In the genomic region with DNA sequence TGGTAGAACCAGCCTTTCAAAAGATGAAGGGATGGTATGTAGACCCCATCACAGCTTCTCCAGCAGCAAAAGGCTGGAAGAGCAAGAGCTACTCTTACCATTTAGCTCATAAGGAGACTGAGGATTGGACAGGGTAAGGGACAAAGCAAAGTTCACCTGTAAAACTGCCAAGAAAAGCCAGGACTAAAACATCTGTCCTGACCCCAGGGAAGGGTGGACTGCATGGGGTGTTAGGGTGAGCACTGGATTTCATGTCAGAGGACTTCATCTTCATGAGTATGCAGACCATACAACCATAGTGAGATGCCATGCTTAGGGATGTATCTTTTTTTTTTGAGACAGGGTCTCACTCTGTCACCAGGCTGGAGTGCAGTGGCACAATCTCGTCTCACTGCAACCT, we compare ENCODE assay signal across 32 cellular contexts. TPM values are rescaled to one million over a fixed set of nuclear protein-coding genes. Genes with fewer than 3 reads are reported as not detected.
"Had no signal": no experiment of that assay in that cellular context is flagged by ENCODE, and none has a peak within 500 bp of the region (broad histone marks: within the 10 kb centered on the region; RNA-seq: fewer than 3 reads in every experiment).

No MANE protein-coding gene starts in this region.

- ATAC-seq: effector memory CD8-positive, alpha-beta T cell; esophagus mucosa; gastrocnemius medialis; heart right ventricle; left cardiac atrium; lower lobe of right lung; mucosa of descending colon had no signal

- H3K4me1 ChIP-seq: colonic mucosa, esophagus squamous epithelium, gastrocnemius medialis, heart right ventricle, left ventricle myocardium inferior, lower lobe of right lung had no signal

- H3K9me3 ChIP-seq: colonic mucosa, esophagus squamous epithelium, gastrocnemius medialis, heart right ventricle, left ventricle myocardium inferior, lower lobe of right lung, mucosa of descending colon had no signal

- H3K4me3 ChIP-seq: colonic mucosa, esophagus squamous epithelium, gastrocnemius medialis, heart right ventricle, left ventricle myocardium inferior, lower lobe of right lung, mucosa of descending colon had no signal

- FAIRE-seq: endometrium, islet of Langerhans, keratinocyte had no signal

- H3K27ac ChIP-seq: colonic mucosa, epithelial cell of prostate, esophagus squamous epithelium, gastrocnemius medialis, heart right ventricle, left ventricle myocardium inferior, lower lobe of right lung had no signal

- H3K27me3 ChIP-seq: colonic mucosa, esophagus squamous epithelium, gastrocnemius medialis, heart right ventricle had no signal

- DNase-seq: colonic mucosa; cortex of kidney; effector CD8-positive, alpha-beta T cell; effector memory CD8-positive, alpha-beta T cell; endodermal cell; erythroblast; esophagus squamous epithelium; foreskin fibroblast; foreskin melanocyte; gastrocnemius medialis; glutamatergic neuron; head of caudate nucleus; heart right ventricle; hippocampal formation; left cardiac atrium; left ventricle myocardium inferior; lower lobe of right lung; mesenchymal stem cell; mucosa of descending colon had no signal

RNA-seq across cellular contexts. Expression of a gene that starts 42.6 kb away (rescaled TPM):
- total RNA-seq: chondrocyte, colonic mucosa, dermis microvascular lymphatic vessel endothelial cell, endodermal cell, esophagus mucosa, esophagus squamous epithelium, gastrocnemius medialis, glomerular endothelial cell, kidney epithelial cell, lower lobe of right lung, lung microvascular endothelial cell, mesenteric fat pad, mesothelial cell of epicardium, mucosa of descending colon, myocyte had no signal
- polyA plus RNA-seq: keratinocyte had no signal
